ENCODE assay signal across 1 cellular context in genomic region chr11:88420165-88420781, GRCh38.
TF ChIP-seq lines count a peak whose summit lies in the region.

No MANE protein-coding gene starts in this region.

TF ChIP-seq in K562, 482 proteins besides CTCF, POLR2A, EP300 and RAD21 (continued from another document and continues in another):
- TF ChIP-seq, protein P1, sequence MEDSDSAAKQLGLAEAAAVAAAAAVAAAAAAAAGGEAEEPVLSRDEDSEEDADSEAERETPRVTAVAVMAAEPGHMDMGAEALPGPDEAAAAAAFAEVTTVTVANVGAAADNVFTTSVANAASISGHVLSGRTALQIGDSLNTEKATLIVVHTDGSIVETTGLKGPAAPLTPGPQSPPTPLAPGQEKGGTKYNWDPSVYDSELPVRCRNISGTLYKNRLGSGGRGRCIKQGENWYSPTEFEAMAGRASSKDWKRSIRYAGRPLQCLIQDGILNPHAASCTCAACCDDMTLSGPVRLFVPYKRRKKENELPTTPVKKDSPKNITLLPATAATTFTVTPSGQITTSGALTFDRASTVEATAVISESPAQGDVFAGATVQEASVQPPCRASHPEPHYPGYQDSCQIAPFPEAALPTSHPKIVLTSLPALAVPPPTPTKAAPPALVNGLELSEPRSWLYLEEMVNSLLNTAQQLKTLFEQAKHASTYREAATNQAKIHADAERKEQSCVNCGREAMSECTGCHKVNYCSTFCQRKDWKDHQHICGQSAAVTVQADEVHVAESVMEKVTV (CRISPR knock-in tag; IDR thresholded peaks at IDR 0.05), result no peak
- TF ChIP-seq ZC3H8 (IDR thresholded peaks at IDR 0.05) (no peak), KLF1 (tag; IDR thresholded peaks at IDR 0.05) (no peak), CBFB (CRISPR knock-in tag; IDR thresholded peaks at IDR 0.05) (no peak), CBFA2T2 (conservative IDR thresholded peaks at IDR 0.05) (peak; percentile 56), C11orf30 (IDR thresholded peaks at IDR 0.05; ENCODE audit: low read depth) (no peak), DIDO1 (tag; IDR thresholded peaks at IDR 0.05; ENCODE audit: low read depth) (no peak), NR4A1 (CRISPR knock-in tag; IDR thresholded peaks at IDR 0.05) (no peak), NR4A1 (tag; IDR thresholded peaks at IDR 0.05) (0 out of 2 replicates have a peak, but pooled peaks have one; percentile 52), LEF1 (IDR thresholded peaks at IDR 0.05) (peak; percentile 16; the same call in 1 of the 2 replicates), ZNF830 (CRISPR knock-in tag; IDR thresholded peaks at IDR 0.05) (peak; percentile 38; the same call in 1 of the 2 replicates), RBM34 (IDR thresholded peaks at IDR 0.05; ENCODE audit: borderline replicate concordance, insufficient read depth, low read length) (no peak), BRD9 (IDR thresholded peaks at IDR 0.05; ENCODE audit: low read depth, partially characterized antibody) (no peak), RBM39 (optimal IDR thresholded peaks at IDR 0.05; ENCODE audit: low read depth, low read length) (no peak), TSHZ1 (CRISPR knock-in tag; IDR thresholded peaks at IDR 0.05) (no peak), TAL1 (IDR thresholded peaks at IDR 0.05) (0 out of 2 replicates have a peak, but pooled peaks have one; percentile 13), PPARD (CRISPR knock-in tag; IDR thresholded peaks at IDR 0.05) (no peak), DACH1 (IDR thresholded peaks at IDR 0.05; ENCODE audit: partially characterized antibody) (no peak), RBBP5 (IDR thresholded peaks at IDR 0.05; ENCODE audit: borderline replicate concordance, insufficient read depth, low read length, poor library complexity, severe bottlenecking) (no peak), SMAD4 (CRISPR knock-in tag; conservative IDR thresholded peaks at IDR 0.05) (peak; percentile 58; the same call in 1 of the 2 replicates), NBN (IDR thresholded peaks at IDR 0.05; ENCODE audit: low read depth) (no peak; the same call in 1 of the 2 replicates), SAFB (IDR thresholded peaks at IDR 0.05; ENCODE audit: borderline replicate concordance, low read depth, low read length) (no peak), ZNF785 (CRISPR knock-in tag; IDR thresholded peaks at IDR 0.05) (no peak), CREM (IDR thresholded peaks at IDR 0.05; ENCODE audit: low read depth) (no peak), CEBPB (tag; IDR thresholded peaks at IDR 0.05) (peak; percentile 74), NFATC3 (IDR thresholded peaks at IDR 0.05) (no peak), MEF2A (IDR thresholded peaks at IDR 0.05; ENCODE audit: control insufficient read depth, low read depth, low read length) (no peak), ZNF124 (CRISPR knock-in tag; IDR thresholded peaks at IDR 0.05) (no peak), STAT5A (IDR thresholded peaks at IDR 0.05; ENCODE audit: borderline replicate concordance, low read length) (no peak), NCOA1 (IDR thresholded peaks at IDR 0.05; ENCODE audit: low read depth) (no peak), FOSL1 (tag; conservative IDR thresholded peaks at IDR 0.05) (peak; percentile 43), HMBOX1 (IDR thresholded peaks at IDR 0.05) (0 out of 2 replicates have a peak, but pooled peaks have one; percentile 11), ZNF408 (CRISPR knock-in tag; IDR thresholded peaks at IDR 0.05; ENCODE audit: low read depth) (no peak), RFX5 (IDR thresholded peaks at IDR 0.05; ENCODE audit: low read depth, low read length) (no peak), HIVEP1 (CRISPR knock-in tag; IDR thresholded peaks at IDR 0.05) (no peak), TAF7 (tag; IDR thresholded peaks at IDR 0.05) (no peak), ZNF583 (CRISPR knock-in tag; IDR thresholded peaks at IDR 0.05) (no peak), TEAD1 (CRISPR knock-in tag; IDR thresholded peaks at IDR 0.05) (no peak), ZNF324 (CRISPR knock-in tag; IDR thresholded peaks at IDR 0.05) (no peak), GTF2E2 (tag; IDR thresholded peaks at IDR 0.05) (no peak), ZNF586 (CRISPR knock-in tag; conservative IDR thresholded peaks at IDR 0.05) (no peak), POLR2H (tag; IDR thresholded peaks at IDR 0.05; ENCODE audit: low read depth) (no peak)
- TF ChIP-seq, protein P2, sequence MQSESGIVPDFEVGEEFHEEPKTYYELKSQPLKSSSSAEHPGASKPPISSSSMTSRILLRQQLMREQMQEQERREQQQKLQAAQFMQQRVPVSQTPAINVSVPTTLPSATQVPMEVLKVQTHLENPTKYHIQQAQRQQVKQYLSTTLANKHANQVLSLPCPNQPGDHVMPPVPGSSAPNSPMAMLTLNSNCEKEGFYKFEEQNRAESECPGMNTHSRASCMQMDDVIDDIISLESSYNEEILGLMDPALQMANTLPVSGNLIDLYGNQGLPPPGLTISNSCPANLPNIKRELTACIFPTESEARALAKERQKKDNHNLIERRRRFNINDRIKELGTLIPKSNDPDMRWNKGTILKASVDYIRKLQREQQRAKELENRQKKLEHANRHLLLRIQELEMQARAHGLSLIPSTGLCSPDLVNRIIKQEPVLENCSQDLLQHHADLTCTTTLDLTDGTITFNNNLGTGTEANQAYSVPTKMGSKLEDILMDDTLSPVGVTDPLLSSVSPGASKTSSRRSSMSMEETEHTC (IDR thresholded peaks at IDR 0.05), result 0 out of 2 replicates have a peak, but pooled peaks have one; percentile 63
- TF ChIP-seq, protein P3, sequence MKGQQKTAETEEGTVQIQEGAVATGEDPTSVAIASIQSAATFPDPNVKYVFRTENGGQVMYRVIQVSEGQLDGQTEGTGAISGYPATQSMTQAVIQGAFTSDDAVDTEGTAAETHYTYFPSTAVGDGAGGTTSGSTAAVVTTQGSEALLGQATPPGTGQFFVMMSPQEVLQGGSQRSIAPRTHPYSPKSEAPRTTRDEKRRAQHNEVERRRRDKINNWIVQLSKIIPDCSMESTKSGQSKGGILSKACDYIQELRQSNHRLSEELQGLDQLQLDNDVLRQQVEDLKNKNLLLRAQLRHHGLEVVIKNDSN (CRISPR knock-in tag; IDR thresholded peaks at IDR 0.05), result no peak
- TF ChIP-seq, protein P4, sequence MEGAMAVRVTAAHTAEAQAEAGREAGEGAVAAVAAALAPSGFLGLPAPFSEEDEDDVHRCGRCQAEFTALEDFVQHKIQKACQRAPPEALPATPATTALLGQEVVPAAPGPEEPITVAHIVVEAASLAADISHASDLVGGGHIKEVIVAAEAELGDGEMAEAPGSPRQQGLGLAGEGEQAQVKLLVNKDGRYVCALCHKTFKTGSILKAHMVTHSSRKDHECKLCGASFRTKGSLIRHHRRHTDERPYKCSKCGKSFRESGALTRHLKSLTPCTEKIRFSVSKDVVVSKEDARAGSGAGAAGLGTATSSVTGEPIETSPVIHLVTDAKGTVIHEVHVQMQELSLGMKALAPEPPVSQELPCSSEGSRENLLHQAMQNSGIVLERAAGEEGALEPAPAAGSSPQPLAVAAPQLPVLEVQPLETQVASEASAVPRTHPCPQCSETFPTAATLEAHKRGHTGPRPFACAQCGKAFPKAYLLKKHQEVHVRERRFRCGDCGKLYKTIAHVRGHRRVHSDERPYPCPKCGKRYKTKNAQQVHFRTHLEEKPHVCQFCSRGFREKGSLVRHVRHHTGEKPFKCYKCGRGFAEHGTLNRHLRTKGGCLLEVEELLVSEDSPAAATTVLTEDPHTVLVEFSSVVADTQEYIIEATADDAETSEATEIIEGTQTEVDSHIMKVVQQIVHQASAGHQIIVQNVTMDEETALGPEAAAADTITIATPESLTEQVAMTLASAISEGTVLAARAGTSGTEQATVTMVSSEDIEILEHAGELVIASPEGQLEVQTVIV (CRISPR knock-in tag; IDR thresholded peaks at IDR 0.05; ENCODE audit: borderline replicate concordance), result no peak
- TF ChIP-seq, protein P5, sequence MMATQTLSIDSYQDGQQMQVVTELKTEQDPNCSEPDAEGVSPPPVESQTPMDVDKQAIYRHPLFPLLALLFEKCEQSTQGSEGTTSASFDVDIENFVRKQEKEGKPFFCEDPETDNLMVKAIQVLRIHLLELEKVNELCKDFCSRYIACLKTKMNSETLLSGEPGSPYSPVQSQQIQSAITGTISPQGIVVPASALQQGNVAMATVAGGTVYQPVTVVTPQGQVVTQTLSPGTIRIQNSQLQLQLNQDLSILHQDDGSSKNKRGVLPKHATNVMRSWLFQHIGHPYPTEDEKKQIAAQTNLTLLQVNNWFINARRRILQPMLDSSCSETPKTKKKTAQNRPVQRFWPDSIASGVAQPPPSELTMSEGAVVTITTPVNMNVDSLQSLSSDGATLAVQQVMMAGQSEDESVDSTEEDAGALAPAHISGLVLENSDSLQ (IDR thresholded peaks at IDR 0.05), result no peak
- TF ChIP-seq, protein P6, sequence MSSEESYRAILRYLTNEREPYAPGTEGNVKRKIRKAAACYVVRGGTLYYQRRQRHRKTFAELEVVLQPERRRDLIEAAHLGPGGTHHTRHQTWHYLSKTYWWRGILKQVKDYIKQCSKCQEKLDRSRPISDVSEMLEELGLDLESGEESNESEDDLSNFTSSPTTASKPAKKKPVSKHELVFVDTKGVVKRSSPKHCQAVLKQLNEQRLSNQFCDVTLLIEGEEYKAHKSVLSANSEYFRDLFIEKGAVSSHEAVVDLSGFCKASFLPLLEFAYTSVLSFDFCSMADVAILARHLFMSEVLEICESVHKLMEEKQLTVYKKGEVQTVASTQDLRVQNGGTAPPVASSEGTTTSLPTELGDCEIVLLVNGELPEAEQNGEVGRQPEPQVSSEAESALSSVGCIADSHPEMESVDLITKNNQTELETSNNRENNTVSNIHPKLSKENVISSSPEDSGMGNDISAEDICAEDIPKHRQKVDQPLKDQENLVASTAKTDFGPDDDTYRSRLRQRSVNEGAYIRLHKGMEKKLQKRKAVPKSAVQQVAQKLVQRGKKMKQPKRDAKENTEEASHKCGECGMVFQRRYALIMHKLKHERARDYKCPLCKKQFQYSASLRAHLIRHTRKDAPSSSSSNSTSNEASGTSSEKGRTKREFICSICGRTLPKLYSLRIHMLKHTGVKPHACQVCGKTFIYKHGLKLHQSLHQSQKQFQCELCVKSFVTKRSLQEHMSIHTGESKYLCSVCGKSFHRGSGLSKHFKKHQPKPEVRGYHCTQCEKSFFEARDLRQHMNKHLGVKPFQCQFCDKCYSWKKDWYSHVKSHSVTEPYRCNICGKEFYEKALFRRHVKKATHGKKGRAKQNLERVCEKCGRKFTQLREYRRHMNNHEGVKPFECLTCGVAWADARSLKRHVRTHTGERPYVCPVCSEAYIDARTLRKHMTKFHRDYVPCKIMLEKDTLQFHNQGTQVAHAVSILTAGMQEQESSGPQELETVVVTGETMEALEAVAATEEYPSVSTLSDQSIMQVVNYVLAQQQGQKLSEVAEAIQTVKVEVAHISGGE (CRISPR knock-in tag; IDR thresholded peaks at IDR 0.05), result no peak
- TF ChIP-seq, protein P7, sequence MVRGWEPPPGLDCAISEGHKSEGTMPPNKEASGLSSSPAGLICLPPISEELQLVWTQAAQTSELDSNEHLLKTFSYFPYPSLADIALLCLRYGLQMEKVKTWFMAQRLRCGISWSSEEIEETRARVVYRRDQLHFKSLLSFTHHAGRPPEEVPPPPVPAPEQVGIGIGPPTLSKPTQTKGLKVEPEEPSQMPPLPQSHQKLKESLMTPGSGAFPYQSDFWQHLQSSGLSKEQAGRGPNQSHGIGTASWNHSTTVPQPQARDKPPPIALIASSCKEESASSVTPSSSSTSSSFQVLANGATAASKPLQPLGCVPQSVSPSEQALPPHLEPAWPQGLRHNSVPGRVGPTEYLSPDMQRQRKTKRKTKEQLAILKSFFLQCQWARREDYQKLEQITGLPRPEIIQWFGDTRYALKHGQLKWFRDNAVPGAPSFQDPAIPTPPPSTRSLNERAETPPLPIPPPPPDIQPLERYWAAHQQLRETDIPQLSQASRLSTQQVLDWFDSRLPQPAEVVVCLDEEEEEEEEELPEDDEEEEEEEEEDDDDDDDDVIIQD (CRISPR knock-in tag; IDR thresholded peaks at IDR 0.05), result no peak
- TF ChIP-seq, protein P8, sequence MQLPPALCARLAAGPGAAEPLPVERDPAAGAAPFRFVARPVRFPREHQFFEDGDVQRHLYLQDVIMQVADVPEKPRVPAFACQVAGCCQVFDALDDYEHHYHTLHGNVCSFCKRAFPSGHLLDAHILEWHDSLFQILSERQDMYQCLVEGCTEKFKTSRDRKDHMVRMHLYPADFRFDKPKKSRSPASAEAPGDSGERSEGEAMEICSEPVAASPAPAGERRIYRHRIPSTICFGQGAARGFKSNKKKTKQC (CRISPR knock-in tag; IDR thresholded peaks at IDR 0.05), result no peak
- TF ChIP-seq, protein P9, sequence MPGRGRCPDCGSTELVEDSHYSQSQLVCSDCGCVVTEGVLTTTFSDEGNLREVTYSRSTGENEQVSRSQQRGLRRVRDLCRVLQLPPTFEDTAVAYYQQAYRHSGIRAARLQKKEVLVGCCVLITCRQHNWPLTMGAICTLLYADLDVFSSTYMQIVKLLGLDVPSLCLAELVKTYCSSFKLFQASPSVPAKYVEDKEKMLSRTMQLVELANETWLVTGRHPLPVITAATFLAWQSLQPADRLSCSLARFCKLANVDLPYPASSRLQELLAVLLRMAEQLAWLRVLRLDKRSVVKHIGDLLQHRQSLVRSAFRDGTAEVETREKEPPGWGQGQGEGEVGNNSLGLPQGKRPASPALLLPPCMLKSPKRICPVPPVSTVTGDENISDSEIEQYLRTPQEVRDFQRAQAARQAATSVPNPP (IDR thresholded peaks at IDR 0.05; ENCODE audit: borderline replicate concordance, insufficient read depth, insufficient read length), result no peak
